27 cellular contexts compared by ENCODE assay signal in genomic region chr7:155585956-155586355, GRCh38. TPM values are rescaled to one million over a fixed set of nuclear protein-coding genes. Genes with fewer than 3 reads are reported as not detected.
"Had no signal": no experiment of that assay in that cellular context is flagged by ENCODE, and none has a peak within 500 bp of the region (broad histone marks: within the 10 kb centered on the region; RNA-seq: fewer than 3 reads in every experiment).

No MANE protein-coding gene starts in this region.

- H2AFZ ChIP-seq: hepatocyte had no signal

- H3K9me3 Mint-ChIP-seq: activated naive CD4-positive, alpha-beta T cell treated with anti-CD3 and anti-CD28 coated beads for 36 hours; activated naive CD8-positive, alpha-beta T cell treated with anti-CD3 and anti-CD28 coated beads, Interleukin-2, amount 10 ng/mL, durations not matched to agents 7 days and 5 days; activated T-cell treated with anti-CD3 and anti-CD28 coated beads, Interleukin-2, amount 50 U/mL, for 24 hours; activated T-helper 17 cell treated with anti-CD3 and anti-CD28 coated beads, Interleukin-2, amount 50 U/mL, for 72 hours; mesothelial cell of epicardium; natural killer cell; stimulated activated memory B cell treated with anti-CD40 and anti-IgM and Interleukin-4, amounts not matched to agents 10 μg/mL and 1 μg/mL and 100 μg/mL, for 72 hours; T-helper 1 cell treated with Interleukin-12 subunit alpha and Interleukin-12 subunit beta and Interleukin-4 antibody, amounts not matched to agents 30 μg/mL and 1 μg/mL, for 36 hours; WTC11 had no signal

- H3K4me1 ChIP-seq: foreskin keratinocyte, left ventricle myocardium inferior had no signal

- H3K27ac Mint-ChIP-seq: activated naive CD4-positive, alpha-beta T cell treated with anti-CD3 and anti-CD28 coated beads for 36 hours; activated naive CD8-positive, alpha-beta T cell treated with anti-CD3 and anti-CD28 coated beads, Interleukin-2, amount 10 ng/mL, durations not matched to agents 7 days and 5 days; activated T-cell treated with anti-CD3 and anti-CD28 coated beads, Interleukin-2, amount 50 U/mL, for 24 hours; activated T-helper 17 cell treated with anti-CD3 and anti-CD28 coated beads, Interleukin-2, amount 50 U/mL, for 72 hours; mesothelial cell of epicardium; natural killer cell; stimulated activated memory B cell treated with anti-CD40 and anti-IgM and Interleukin-4, amounts not matched to agents 10 μg/mL and 1 μg/mL and 100 μg/mL, for 72 hours; T-helper 1 cell treated with Interleukin-12 subunit alpha and Interleukin-12 subunit beta and Interleukin-4 antibody, amounts not matched to agents 30 μg/mL and 1 μg/mL, for 36 hours; WTC11 had no signal

- DNase-seq: activated CD8-positive, alpha-beta memory T cell treated with anti-CD3 and anti-CD28 coated beads for 24 hours; activated CD8-positive, alpha-beta memory T cell treated with anti-CD3 and anti-CD28 coated beads, Interleukin-2, amount 50 U/mL, for 4 hours; activated naive CD4-positive, alpha-beta T cell treated with anti-CD3 and anti-CD28 coated beads for 36 hours; activated naive CD8-positive, alpha-beta T cell treated with anti-CD3 and anti-CD28 coated beads, Interleukin-2, amount 10 ng/mL, durations not matched to agents 7 days and 5 days; activated T-cell treated with anti-CD3 and anti-CD28 coated beads, Interleukin-2, amount 50 U/mL, for 24 hours; amygdala; effector CD4-positive, alpha-beta T cell; foreskin keratinocyte; immature natural killer cell; kidney glomerular epithelial cell; left ventricle myocardium inferior; natural killer cell; stimulated activated CD4-positive, alpha-beta T cell treated with anti-CD3 and anti-CD28 coated beads, Interleukin-15, amount 100 ng/mL, for 24 hours; T1000 had no signal

- H3K4me3 Mint-ChIP-seq: activated naive CD4-positive, alpha-beta T cell treated with anti-CD3 and anti-CD28 coated beads for 36 hours; activated naive CD8-positive, alpha-beta T cell treated with anti-CD3 and anti-CD28 coated beads, Interleukin-2, amount 10 ng/mL, durations not matched to agents 7 days and 5 days; activated T-cell treated with anti-CD3 and anti-CD28 coated beads, Interleukin-2, amount 50 U/mL, for 24 hours; activated T-helper 17 cell treated with anti-CD3 and anti-CD28 coated beads, Interleukin-2, amount 50 U/mL, for 72 hours; immature natural killer cell; mesothelial cell of epicardium; natural killer cell; stimulated activated memory B cell treated with anti-CD40 and anti-IgM and Interleukin-4, amounts not matched to agents 10 μg/mL and 1 μg/mL and 100 μg/mL, for 72 hours; T-helper 1 cell treated with Interleukin-12 subunit alpha and Interleukin-12 subunit beta and Interleukin-4 antibody, amounts not matched to agents 30 μg/mL and 1 μg/mL, for 36 hours; WTC11 had no signal

- H3K79me2 ChIP-seq: hepatocyte had no signal

- H3K4me2 ChIP-seq: hepatocyte, smooth muscle cell had no signal

- H3K27me3 ChIP-seq: hepatocyte, vagina had no signal

- H3K4me3 ChIP-seq: hepatocyte, left ventricle myocardium inferior, smooth muscle cell, stomach, transverse colon, vagina had no signal

- H3K36me3 ChIP-seq: left ventricle myocardium inferior, stomach, transverse colon, vagina had no signal

- H3K27ac ChIP-seq: foreskin keratinocyte, hepatocyte, left ventricle myocardium inferior, stomach, transverse colon, vagina had no signal

- H3K9me3 ChIP-seq: left ventricle myocardium inferior, stomach, transverse colon, vagina had no signal

- ATAC-seq: activated T-helper 17 cell treated with anti-CD3 and anti-CD28 coated beads, Interleukin-2, amount 50 U/mL, for 72 hours; natural killer cell; sciatic nerve; stimulated activated memory B cell treated with anti-CD40 and anti-IgM and Interleukin-4, amounts not matched to agents 10 μg/mL and 1 μg/mL and 100 μg/mL, for 72 hours; WTC11 had no signal

- H3K36me3 Mint-ChIP-seq: activated naive CD8-positive, alpha-beta T cell treated with anti-CD3 and anti-CD28 coated beads, Interleukin-2, amount 10 ng/mL, durations not matched to agents 7 days and 5 days; immature natural killer cell; mesothelial cell of epicardium; natural killer cell; stimulated activated memory B cell treated with anti-CD40 and anti-IgM and Interleukin-4, amounts not matched to agents 10 μg/mL and 1 μg/mL and 100 μg/mL, for 72 hours; WTC11 had no signal

- H3K4me1 Mint-ChIP-seq: activated T-helper 17 cell treated with anti-CD3 and anti-CD28 coated beads, Interleukin-2, amount 50 U/mL, for 72 hours; immature natural killer cell; natural killer cell; WTC11 had no signal

RNA-seq across cellular contexts. Expression of gene CNPY1, which starts 39.6 kb away (rescaled TPM):
- total RNA-seq: activated naive CD4-positive, alpha-beta T cell treated with anti-CD3 and anti-CD28 coated beads for 36 hours; activated naive CD8-positive, alpha-beta T cell treated with anti-CD3 and anti-CD28 coated beads, Interleukin-2, amount 10 ng/mL, durations not matched to agents 7 days and 5 days; activated T-helper 17 cell treated with anti-CD3 and anti-CD28 coated beads, Interleukin-2, amount 50 U/mL, for 72 hours; foreskin keratinocyte; hepatocyte; left ventricle myocardium inferior; lung microvascular endothelial cell; mesothelial cell of epicardium; natural killer cell; sciatic nerve; transverse colon; vagina had no signal
- polyA plus RNA-seq: esophagus, foreskin keratinocyte, hepatocyte, immature natural killer cell, smooth muscle cell, stomach had no signal
